Comparison of ENCODE assay signal across 8 cellular contexts in the genomic region with DNA sequence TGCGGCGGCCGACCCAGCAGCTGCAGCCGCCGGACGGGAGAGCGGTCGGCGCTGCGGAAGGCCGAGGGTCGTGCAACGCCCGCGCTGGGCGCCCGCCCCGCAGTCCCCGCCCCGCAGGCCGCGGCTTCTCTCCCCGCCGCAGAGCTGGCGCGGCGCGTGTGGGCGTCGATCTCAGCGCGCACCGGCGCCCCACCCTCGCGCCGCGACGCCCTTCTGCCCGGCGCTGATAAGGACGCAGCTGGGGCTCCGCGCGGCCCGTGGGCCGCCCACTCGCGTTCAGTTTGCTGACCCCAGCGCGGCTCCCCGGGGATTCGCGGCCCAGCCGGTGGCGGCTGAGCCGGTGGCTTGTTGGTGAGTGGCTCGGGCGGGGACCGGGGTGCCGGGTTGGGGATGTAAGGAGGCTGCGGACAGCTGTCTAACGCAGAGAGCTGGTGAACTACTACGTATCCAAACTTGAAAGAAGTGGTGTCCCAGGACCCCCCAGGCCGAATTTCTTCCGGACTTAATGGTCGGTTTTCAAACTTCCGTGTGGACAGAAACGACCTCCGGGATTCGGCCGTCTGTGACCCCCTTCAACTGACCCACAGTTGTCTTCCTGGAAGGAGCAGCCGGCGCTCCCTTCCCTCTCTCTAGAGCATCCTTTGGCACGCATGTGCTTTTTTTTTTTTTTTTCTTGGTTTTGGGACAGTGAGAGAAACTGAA. TPM values are rescaled to one million over a fixed set of nuclear protein-coding genes. Genes with fewer than 3 reads are reported as not detected.
DNase-seq lines count a peak whose midpoint lies in the region; ATAC-seq, FAIRE-seq and TF ChIP-seq lines count a peak whose summit lies in the region.

No MANE protein-coding gene starts in this region.

- DNase-seq in CD8-positive, alpha-beta memory T cell, result peak in 1 of 5 donors; percentile 8
- DNase-seq in RWPE1 (ENCODE audit: low spot score) (peak; percentile 36), colonic mucosa (peak; percentile 57), left lobe of liver (ENCODE audit: low spot score) (no peak), HTR-8/SVneo (ENCODE audit: insufficient read length, low spot score) (no peak)
- peak; percentile 10 for DNase-seq in stimulated activated CD4-positive, alpha-beta T cell treated with anti-CD3 and anti-CD28 coated beads, Interleukin-4, amount 100 ng/mL, for 24 hours

- intact Hi-C loops in colonic mucosa (cut with DNase I), result no loop called here

- TF ChIP-seq CTCF in RWPE1 (conservative IDR thresholded peaks at IDR 0.05; ENCODE audit: low read depth) (no peak), colonic mucosa (IDR thresholded peaks at IDR 0.05) (no peak)

- peaks cover 0 to 2% (median 0%) of the 10 kb centered on the region in 5 donors for H3K9me3 Mint-ChIP-seq in CD8-positive, alpha-beta memory T cell

- peak; percentile 40 for ATAC-seq in GM21786 (IDR thresholded peaks at IDR 0.05; ENCODE audit: unreplicated experiment)
- peak; percentile 51 for ATAC-seq in left lobe of liver
- ATAC-seq in HG02981 (IDR thresholded peaks at IDR 0.05; ENCODE audit: unreplicated experiment), result no peak

- peaks cover 19% of the 10 kb centered on the region for H3K27me3 ChIP-seq in CD8-positive, alpha-beta memory T cell (ENCODE audit: insufficient read depth, low read length, poor library complexity, severe bottlenecking)
- H3K27me3 ChIP-seq in colonic mucosa, result no peaks in the 10 kb centered on the region

- POLR2A ChIA-PET in CD8-positive, alpha-beta memory T cell (lab: Charles Lee), result no interaction called here
- POLR2A ChIA-PET in RWPE1 (lab: Yijun Ruan, JAX; ENCODE audit: low non-redundant PET), result interaction anchor here (1.0 kb wide), 1 partner anchor 46 kb away, joined by 3 read pairs; no protein-coding TSS in a partner anchor

- H3K9ac ChIP-seq in colonic mucosa (ENCODE audit: low read depth in 2 of 2, low read length in 2 of 2), result peak overlapping the region; percentile 75 to 87

- CTCF ChIA-PET in CD8-positive, alpha-beta memory T cell (lab: Charles Lee), result no interaction called here
- CTCF ChIA-PET in RWPE1 (lab: Yijun Ruan, JAX), result interaction anchor here (0.5 to 1.0 kb wide), 3 partner anchors 60 to 503 kb away, joined by 3 to 4 read pairs (median 3); no protein-coding TSS in a partner anchor

- peaks cover 40 to 66% of the 10 kb centered on the region in 2 donors for H3K27me3 Mint-ChIP-seq in CD8-positive, alpha-beta memory T cell

- H3K4me3 Mint-ChIP-seq in CD8-positive, alpha-beta memory T cell, result peak overlapping the region; percentile 80 to 89 (median 81)

- no peak overlapping the region for H3K27ac Mint-ChIP-seq in CD8-positive, alpha-beta memory T cell

- peaks cover 17 to 25% (median 25%) of the 10 kb centered on the region in 3 donors for H3K4me1 Mint-ChIP-seq in CD8-positive, alpha-beta memory T cell

- H3K9me3 ChIP-seq in CD8-positive, alpha-beta memory T cell (ENCODE audit: low read length), result no peaks in the 10 kb centered on the region
- H3K9me3 ChIP-seq in colonic mucosa, result no peaks in the 10 kb centered on the region

- no peaks in the 10 kb centered on the region for H3K36me3 ChIP-seq in CD8-positive, alpha-beta memory T cell (ENCODE audit: insufficient read depth, low read length)
- H3K36me3 ChIP-seq in colonic mucosa, result no peaks in the 10 kb centered on the region

- H3K36me3 Mint-ChIP-seq in CD8-positive, alpha-beta memory T cell, result peaks cover 0 to under 1% (median 0%) of the 10 kb centered on the region in 3 donors

- no peak overlapping the region for H3K27ac ChIP-seq in CD8-positive, alpha-beta memory T cell (ENCODE audit: low read depth, low read length)
- H3K27ac ChIP-seq in RWPE1 (no peak overlapping the region), colonic mucosa (peak overlapping the region; percentile 77)

- peak overlapping the region; percentile 51 for H3K4me3 ChIP-seq in CD8-positive, alpha-beta memory T cell (ENCODE audit: low read length)
- H3K4me3 ChIP-seq in colonic mucosa, result peak overlapping the region; percentile 74

- no peak for FAIRE-seq in HTR-8/SVneo (lab: Jason Lieb, UNC)

- H3K4me1 ChIP-seq in CD8-positive, alpha-beta memory T cell (ENCODE audit: insufficient read depth, low read length), result peaks cover 6% of the 10 kb centered on the region
- no peaks in the 10 kb centered on the region for H3K4me1 ChIP-seq in colonic mucosa

RNA-seq across cellular contexts. Expression of gene FHDC1, which starts 1.6 kb away (rescaled TPM):
- total RNA-seq in CD8-positive, alpha-beta memory T cell, result under 1 TPM; 0.04 TPM
- polyA plus RNA-seq in CD8-positive, alpha-beta memory T cell, result not detected
- total RNA-seq in colonic mucosa, result 10 to 100 TPM; 13.9 to 14.0 TPM
- total RNA-seq in left lobe of liver, result 0.28 TPM

Comparison
In these comparisons a context has a peak if more than half of its experiments do, and no peak if none do; other contexts are left out.
1. DNase-seq: peak in RWPE1 (single experiment), colonic mucosa (single experiment) and stimulated activated CD4-positive, alpha-beta T cell treated with anti-CD3 and anti-CD28 coated beads, Interleukin-4, amount 100 ng/mL, for 24 hours (single experiment); none in left lobe of liver (single experiment) and HTR-8/SVneo (single experiment).
2. RNA of gene FHDC1, which starts 1.6 kb away (total RNA-seq): 13.9 to 14.0 TPM in colonic mucosa; 0.28 TPM in left lobe of liver (single experiment) and 0.04 TPM in CD8-positive, alpha-beta memory T cell; every median in the first group is over 10 times any median in the second.